In the genomic region with DNA sequence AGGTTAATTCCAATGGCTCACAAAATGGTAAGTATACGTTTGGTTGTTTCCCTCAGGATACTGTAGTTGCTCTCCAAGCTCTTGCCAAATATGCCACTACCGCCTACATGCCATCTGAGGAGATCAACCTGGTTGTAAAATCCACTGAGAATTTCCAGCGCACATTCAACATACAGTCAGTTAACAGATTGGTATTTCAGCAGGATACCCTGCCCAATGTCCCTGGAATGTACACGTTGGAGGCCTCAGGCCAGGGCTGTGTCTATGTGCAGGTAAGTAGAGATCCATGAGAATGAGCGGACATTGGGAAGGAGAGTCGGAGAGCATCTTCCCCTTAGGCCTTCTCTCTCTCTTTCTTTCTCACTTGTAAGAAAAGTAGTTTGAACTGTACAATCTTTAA, we compare ENCODE assay signal across 10 cellular contexts. TPM values are rescaled to one million over a fixed set of nuclear protein-coding genes. Genes with fewer than 3 reads are reported as not detected.
"Had no signal": no experiment of that assay in that cellular context is flagged by ENCODE, and none has a peak within 500 bp of the region (broad histone marks: within the 10 kb centered on the region; RNA-seq: fewer than 3 reads in every experiment).

No MANE protein-coding gene starts in this region.

- H3K4me1 ChIP-seq: HAP-1 had no signal

- H3K9me3 ChIP-seq: HAP-1 had no signal

- H3K27ac ChIP-seq: GM23248, HL-60 had no signal

- H3K36me3 ChIP-seq: HAP-1 had no signal

- DNase-seq: GM23248, GOT3, H7, HFFc6 had no signal

- H2AFZ ChIP-seq: GM23248 had no signal

- H3K4me3 ChIP-seq: GM23248, HAP-1 had no signal

- H3K9ac ChIP-seq: GM23248 had no signal

- ATAC-seq: HCT116, HepG2 had no signal

- FAIRE-seq: HepG2 had no signal

RNA-seq across cellular contexts. Expression of gene A2ML1, which starts 45.4 kb away (rescaled TPM):
- total RNA-seq: GM23248, H4, HepG2, HFFc6 had no signal
- polyA plus RNA-seq: GM23248, HepG2, IgD-negative memory B cell had no signal
